8 cellular contexts compared by ENCODE assay signal in genomic region chr22:40533712-40534378, GRCh38.
A peak's percentile ranks its signal among the peaks of the same experiment; 100 is the strongest.
DNase-seq lines count a peak whose midpoint lies in the region; ATAC-seq and TF ChIP-seq lines count a peak whose summit lies in the region.

No MANE protein-coding gene starts in this region.

- H4K20me1 ChIP-seq in Karpas-422 (ENCODE audit: insufficient read depth, low read depth, low read length): no peaks in the 10 kb centered on the region

- H3K4me1 ChIP-seq in Karpas-422 (ENCODE audit: low read length) (peaks cover 48% of the 10 kb centered on the region), neutrophil (ENCODE audit: control insufficient read depth in 1 of 2, insufficient read depth in 1 of 2, low read depth in 1 of 2, low read length in 1 of 2) (peaks cover 19 to 20% of the 10 kb centered on the region in 2 experiments), uterus (peaks cover 4 to 14% of the 10 kb centered on the region in 2 donors)

- H3K79me2 ChIP-seq in Karpas-422 (ENCODE audit: low read length): peaks cover 40% of the 10 kb centered on the region

- peak overlapping the region; percentile 56 for H3K4me2 ChIP-seq in Karpas-422 (ENCODE audit: low read depth, low read length, poor library complexity, severe bottlenecking)

- peak; percentile 56 for ATAC-seq in GM19467 (IDR thresholded peaks at IDR 0.05; ENCODE audit: unreplicated experiment)

- intact Hi-C loops in uterus (cut with DNase I; ENCODE audit: low total_unique reads): no loop called here

- H3K4me3 ChIP-seq in Karpas-422 (ENCODE audit: low read length) (peak overlapping the region; percentile 37), neutrophil (ENCODE audit: low read depth in 1 of 2, low read length in 1 of 2) (no peak overlapping the region), uterus (peak overlapping the region; percentile 8 to 13)

- peak overlapping the region; percentile 40 for H3K9ac ChIP-seq in Karpas-422 (ENCODE audit: low read length)

- TF ChIP-seq POLR2A in erythroblast (IDR thresholded peaks at IDR 0.05; ENCODE audit: low read length) (no peak), uterus (IDR thresholded peaks at IDR 0.05) (no peak)

- H3K36me3 ChIP-seq in Karpas-422 (ENCODE audit: insufficient read depth, low read length) (no peaks in the 10 kb centered on the region), neutrophil (no peaks in the 10 kb centered on the region), uterus (no peaks in the 10 kb centered on the region)

- H3K27me3 ChIP-seq in Karpas-422 (ENCODE audit: low read length) (no peaks in the 10 kb centered on the region), neutrophil (no peaks in the 10 kb centered on the region), uterus (no peaks in the 10 kb centered on the region)

- H3K9me2 ChIP-seq in Karpas-422 (replicated peaks; ENCODE audit: insufficient read depth, low read length): no peaks in the 10 kb centered on the region

- H3K9me3 ChIP-seq in Karpas-422 (ENCODE audit: low read length): no peaks in the 10 kb centered on the region
- no peaks in the 10 kb centered on the region for H3K9me3 ChIP-seq in neutrophil
- H3K9me3 ChIP-seq in uterus: no peaks in the 10 kb centered on the region

- TF ChIP-seq CTCF in neutrophil (IDR thresholded peaks at IDR 0.05): no peak
- no peak for TF ChIP-seq CTCF in uterus (IDR thresholded peaks at IDR 0.05)

- no peak overlapping the region for H2AFZ ChIP-seq in Karpas-422 (ENCODE audit: low read length)

- peak; percentile 69 to 75 for DNase-seq in AML-193 (lab: John Stamatoyannopoulos, UW)
- peak; percentile 78 for DNase-seq in Karpas-422
- DNase-seq in activated CD4-positive, alpha-beta T cell treated with anti-CD3 and anti-CD28 coated beads, Interleukin-2, amount 50 U/mL, for 1 hour: peak; percentile 47
- DNase-seq in erythroblast (lab: John Stamatoyannopoulos, UW): peak; percentile 21 to 34
- DNase-seq in uterus: no peak
- DNase-seq in retina: no peak

- H3K27ac ChIP-seq in Karpas-422 (ENCODE audit: low read length): peak overlapping the region; percentile 72
- H3K27ac ChIP-seq in neutrophil: peak overlapping the region; percentile 42
- H3K27ac ChIP-seq in uterus: peak overlapping the region; percentile 80 to 82

Comparison
In these comparisons a context has a peak if more than half of its experiments do, and no peak if none do; other contexts are left out.
1. DNase-seq: peak in AML-193 (2 of 2), Karpas-422 (single experiment), activated CD4-positive, alpha-beta T cell treated with anti-CD3 and anti-CD28 coated beads, Interleukin-2, amount 50 U/mL, for 1 hour (single experiment) and erythroblast (2 of 2); none in uterus (0 of 2) and retina (single experiment).
2. H3K4me3 ChIP-seq: peak in Karpas-422 (single experiment) and uterus (2 of 2); none in neutrophil (0 of 2).
3. Peak in every context shown above with its lines, with median percentiles within 50 percentile points of each other: H3K27ac ChIP-seq.